Comparison of ENCODE assay signal across 1 cellular context in genomic region chr11:62398011-62398994, GRCh38.
A peak's percentile ranks its signal among the peaks of the same experiment; 100 is the strongest.
TF ChIP-seq lines count a peak whose summit lies in the region.

No MANE protein-coding gene starts in this region.

TF ChIP-seq in HEK293, 187 proteins besides CTCF, POLR2A, EP300 and RAD21 (continued from another document):
- TF ChIP-seq, protein P1, sequence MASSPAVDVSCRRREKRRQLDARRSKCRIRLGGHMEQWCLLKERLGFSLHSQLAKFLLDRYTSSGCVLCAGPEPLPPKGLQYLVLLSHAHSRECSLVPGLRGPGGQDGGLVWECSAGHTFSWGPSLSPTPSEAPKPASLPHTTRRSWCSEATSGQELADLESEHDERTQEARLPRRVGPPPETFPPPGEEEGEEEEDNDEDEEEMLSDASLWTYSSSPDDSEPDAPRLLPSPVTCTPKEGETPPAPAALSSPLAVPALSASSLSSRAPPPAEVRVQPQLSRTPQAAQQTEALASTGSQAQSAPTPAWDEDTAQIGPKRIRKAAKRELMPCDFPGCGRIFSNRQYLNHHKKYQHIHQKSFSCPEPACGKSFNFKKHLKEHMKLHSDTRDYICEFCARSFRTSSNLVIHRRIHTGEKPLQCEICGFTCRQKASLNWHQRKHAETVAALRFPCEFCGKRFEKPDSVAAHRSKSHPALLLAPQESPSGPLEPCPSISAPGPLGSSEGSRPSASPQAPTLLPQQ (tag by site-specific recombination; IDR thresholded peaks at IDR 0.05) = peak; percentile 44; the same call in 1 of the 2 replicates
- no peak for TF ChIP-seq KLF1 (tag by site-specific recombination; IDR thresholded peaks at IDR 0.05)
- no peak for TF ChIP-seq ZNF18 (tag by site-specific recombination; IDR thresholded peaks at IDR 0.05)
